ENCODE assay signal across 29 cellular contexts in genomic region chr20:8509809-8510208, GRCh38.
A peak's percentile ranks its signal among the peaks of the same experiment; 100 is the strongest.
DNase-seq lines count a peak whose midpoint lies in the region; ATAC-seq, FAIRE-seq and TF ChIP-seq lines count a peak whose summit lies in the region.
"Had no signal": no experiment of that assay in that cellular context is flagged by ENCODE, and none has a peak within 500 bp of the region (broad histone marks: within the 10 kb centered on the region; RNA-seq: fewer than 3 reads in every experiment).

No MANE protein-coding gene starts in this region.

- no peak overlapping the region for H3K4me3 Mint-ChIP-seq in GM23338
- H3K4me3 Mint-ChIP-seq: CD4-positive, alpha-beta T cell; central memory CD8-positive, alpha-beta T cell; natural killer cell treated with Interleukin-12 subunit alpha and Interleukin-12 subunit beta and Interleukin-15 and Interleukin-18, amount 100 ng/mL, for 72 hours; T-helper 17 cell had no signal

- no peaks in the 10 kb centered on the region for H4K20me1 ChIP-seq in GM23338 (replicated peaks; ENCODE audit: insufficient read depth)

- no peaks in the 10 kb centered on the region for H3F3A ChIP-seq in GM23338 (replicated peaks; ENCODE audit: low read depth)

- peaks cover 10% of the 10 kb centered on the region for H3K4me1 Mint-ChIP-seq in GM23338

- DNase-seq in NCI-H1694 (lab: John Stamatoyannopoulos, UW), result peak; percentile 6
- DNase-seq in NCI-H1694 treated with DMSO at 0.1 percent for 48 hours (lab: John Stamatoyannopoulos, UW), result no peak
- DNase-seq in NCI-H2171 (lab: John Stamatoyannopoulos, UW), result peak; percentile 27
- DNase-seq in cardiac fibroblast (ENCODE audit: low read depth in 2 of 2), result peak; percentile 38 to 46
- DNase-seq in caudate nucleus (lab: John Stamatoyannopoulos, UW), result no peak
- DNase-seq in medulla oblongata (ENCODE audit: extremely low spot score), result no peak
- no peak for DNase-seq in GM23338 (ENCODE audit: low spot score)
- DNase-seq: 8988T; activated CD4-positive, alpha-beta T cell treated with anti-CD3 and anti-CD28 coated beads for 1 hour; activated T-cell treated with anti-CD3 and anti-CD28 coated beads for 4 hours; AML-193; anterior cingulate cortex; CD4-positive, alpha-beta T cell; dermis blood vessel endothelial cell; foreskin fibroblast; head of caudate nucleus; lower lobe of right lung; MG63; mucosa of descending colon; NCI-H1436; NCI-H524 treated with DMSO at 0.1 percent for 48 hours; T-helper 17 cell; tibial artery had no signal

- FAIRE-seq in islet of Langerhans (lab: Jason Lieb, UNC), result peak; percentile 70
- FAIRE-seq: H54 had no signal

- no peaks in the 10 kb centered on the region for H3K36me3 Mint-ChIP-seq in GM23338 (ENCODE audit: low read depth)
- H3K36me3 Mint-ChIP-seq: activated naive CD4-positive, alpha-beta T cell treated with anti-CD3 and anti-CD28 coated beads, Interleukin-2, amount 50 U/mL, for 72 hours; natural killer cell treated with Interleukin-12 subunit alpha and Interleukin-12 subunit beta and Interleukin-15 and Interleukin-18, amount 100 ng/mL, for 72 hours had no signal

- H3K27me3 Mint-ChIP-seq in GM23338 (ENCODE audit: insufficient read depth, low read depth, poor library complexity), result no peaks in the 10 kb centered on the region
- H3K27me3 Mint-ChIP-seq: CD4-positive, alpha-beta T cell; central memory CD8-positive, alpha-beta T cell; natural killer cell treated with Interleukin-12 subunit alpha and Interleukin-12 subunit beta and Interleukin-15 and Interleukin-18, amount 100 ng/mL, for 72 hours; T-helper 17 cell had no signal

- H3K79me2 ChIP-seq in GM23338 (replicated peaks; ENCODE audit: insufficient read depth), result no peaks in the 10 kb centered on the region

- H3K27ac Mint-ChIP-seq in GM23338, result no peak overlapping the region
- H3K27ac Mint-ChIP-seq: activated naive CD4-positive, alpha-beta T cell treated with anti-CD3 and anti-CD28 coated beads, Interleukin-2, amount 50 U/mL, for 72 hours; CD4-positive, alpha-beta T cell; natural killer cell treated with Interleukin-12 subunit alpha and Interleukin-12 subunit beta and Interleukin-15 and Interleukin-18, amount 100 ng/mL, for 72 hours; T-helper 17 cell had no signal

- no peaks in the 10 kb centered on the region; the same call in 1 of the 2 replicates for H3K4me1 ChIP-seq in GM23338 (ENCODE audit: insufficient read depth)
- H3K4me1 ChIP-seq: lower lobe of right lung, tibial artery had no signal

- ATAC-seq in GM23338, result no peak
- ATAC-seq: activated naive CD4-positive, alpha-beta T cell treated with anti-CD3 and anti-CD28 coated beads, Interleukin-2, amount 50 U/mL, for 72 hours; lower lobe of right lung; mucosa of descending colon; natural killer cell treated with Interleukin-12 subunit alpha and Interleukin-12 subunit beta and Interleukin-15 and Interleukin-18, amount 100 ng/mL, for 72 hours; T-helper 17 cell had no signal

- H3K27me3 ChIP-seq in GM23338 (ENCODE audit: insufficient read depth), result no peaks in the 10 kb centered on the region
- H3K27me3 ChIP-seq: MG63, tibial artery had no signal

- no peak overlapping the region for H3K27ac ChIP-seq in caudate nucleus (ENCODE audit: low read depth, low read length)
- no peak overlapping the region for H3K27ac ChIP-seq in GM23338 (ENCODE audit: low read depth)
- H3K27ac ChIP-seq: lower lobe of right lung, skin epidermis, tibial artery had no signal

- H3K36me3 ChIP-seq in GM23338 (ENCODE audit: insufficient read depth), result no peaks in the 10 kb centered on the region
- H3K36me3 ChIP-seq: lower lobe of right lung, MG63, tibial artery had no signal

- no peak overlapping the region for H2AFZ ChIP-seq in GM23338

- no peak for TF ChIP-seq CTCF in cardiac fibroblast (IDR thresholded peaks at IDR 0.05; ENCODE audit: low read depth, low read length)
- TF ChIP-seq CTCF in GM23338 (conservative IDR thresholded peaks at IDR 0.05; ENCODE audit: low read depth in 2 of 2), result no peak

- no peaks in the 10 kb centered on the region for H3K9me3 Mint-ChIP-seq in GM23338
- H3K9me3 Mint-ChIP-seq: CD4-positive, alpha-beta T cell; central memory CD8-positive, alpha-beta T cell had no signal

- H3K4me3 ChIP-seq in cardiac fibroblast (replicated peaks in 1 of 2; ENCODE audit: low read depth in 2 of 2, low read length in 2 of 2), result no peak overlapping the region
- no peak overlapping the region for H3K4me3 ChIP-seq in GM23338
- H3K4me3 ChIP-seq: lower lobe of right lung, MG63, mucosa of descending colon, skin epidermis, tibial artery had no signal

- no peak overlapping the region for H3K4me2 ChIP-seq in GM23338

- no peaks in the 10 kb centered on the region for H3K9me2 ChIP-seq in GM23338 (ENCODE audit: insufficient read depth)

TF ChIP-seq in GM23338, 12 proteins besides CTCF, POLR2A, EP300 and RAD21 (continues in another document):
- TF ChIP-seq POLR2AphosphoS5 (IDR thresholded peaks at IDR 0.05; ENCODE audit: low read depth) (no peak), JUNB (IDR thresholded peaks at IDR 0.05; ENCODE audit: unreplicated experiment) (no peak), ZNF462 (CRISPR knock-in tag; IDR thresholded peaks at IDR 0.05) (no peak), ZNF331 (CRISPR knock-in tag; IDR thresholded peaks at IDR 0.05; ENCODE audit: low read depth) (no peak)

Comparison
In these comparisons a context has a peak if more than half of its experiments do, and no peak if none do; other contexts are left out.
1. DNase-seq: peak in NCI-H1694 (single experiment), NCI-H2171 (single experiment) and cardiac fibroblast (2 of 2); none in NCI-H1694 treated with DMSO at 0.1 percent for 48 hours (single experiment), caudate nucleus (0 of 61), medulla oblongata (single experiment) and GM23338 (single experiment).